In genomic region chr10:132482090-132482489, GRCh38 we compare ENCODE assay signal across 8 cellular contexts. TPM values are rescaled to one million over a fixed set of nuclear protein-coding genes. Genes with fewer than 3 reads are reported as not detected.
DNase-seq lines count a peak whose midpoint lies in the region; ATAC-seq, FAIRE-seq and TF ChIP-seq lines count a peak whose summit lies in the region.
"Had no signal": no experiment of that assay in that cellular context is flagged by ENCODE, and none has a peak within 500 bp of the region (broad histone marks: within the 10 kb centered on the region; RNA-seq: fewer than 3 reads in every experiment).

No MANE protein-coding gene starts in this region.

- intact Hi-C loops in lower lobe of right lung (cut with DNase I) = no loop called here

- H3K27me3 ChIP-seq in lower lobe of right lung (ENCODE audit: low read depth) = peaks cover 3% of the 10 kb centered on the region

- no peaks in the 10 kb centered on the region for H3K4me1 ChIP-seq in lower lobe of right lung

- H3K27ac ChIP-seq in coronary artery = peak overlapping the region; percentile 27 to 84
- peak overlapping the region; percentile 73 for H3K27ac ChIP-seq in lower lobe of right lung

- no peak for FAIRE-seq in urothelium cell line (lab: Jason Lieb, UNC)

- ATAC-seq in lower lobe of right lung = peak; percentile 71 to 85
- ATAC-seq in HG02610 (IDR thresholded peaks at IDR 0.05; ENCODE audit: unreplicated experiment) = no peak

- no peak overlapping the region for H3K4me3 ChIP-seq in coronary artery
- no peak overlapping the region for H3K4me3 ChIP-seq in lower lobe of right lung

- TF ChIP-seq CTCF in coronary artery (IDR thresholded peaks at IDR 0.05) (no peak), lower lobe of right lung (IDR thresholded peaks at IDR 0.05) (no peak)

- H3K36me3 ChIP-seq in lower lobe of right lung = no peaks in the 10 kb centered on the region

- DNase-seq in LHCN-M2 (ENCODE audit: low read depth) = peak; percentile 34
- no peak for DNase-seq in coronary artery (ENCODE audit: low spot score)
- DNase-seq in lower lobe of right lung = peak; percentile 24
- DNase-seq in urothelium cell line (ENCODE audit: low spot score) = peak; percentile 49
- DNase-seq in NCI-H1694 (lab: John Stamatoyannopoulos, UW) = no peak
- DNase-seq in midbrain (lab: John Stamatoyannopoulos, UW) = no peak
- DNase-seq: activated T-cell treated with anti-CD3 and anti-CD28 coated beads, Interleukin-2, amount 50 U/mL, for 48 hours had no signal

- no peaks in the 10 kb centered on the region for H3K9me3 ChIP-seq in lower lobe of right lung

RNA-seq across cellular contexts. Expression of gene INPP5A, which starts 55.5 kb away (rescaled TPM):
- total RNA-seq in LHCN-M2 (2014; rRNA removed) (15.9 and 16.0 TPM in 2 replicates), lower lobe of right lung (34.1 TPM)
- polyA plus RNA-seq in LHCN-M2 (2012) = 11.8 TPM

Comparison
In these comparisons a context has a peak if more than half of its experiments do, and no peak if none do; other contexts are left out.
1. DNase-seq: peak in LHCN-M2 (single experiment), lower lobe of right lung (single experiment) and urothelium cell line (single experiment); none in coronary artery (single experiment), NCI-H1694 (single experiment) and midbrain (single experiment).